In genomic region chr1:26772687-26773086, GRCh38 we compare ENCODE assay signal across 12 cellular contexts. TPM values are rescaled to one million over a fixed set of nuclear protein-coding genes. Genes with fewer than 3 reads are reported as not detected.
A peak's percentile ranks its signal among the peaks of the same experiment; 100 is the strongest.
DNase-seq lines count a peak whose midpoint lies in the region; ATAC-seq and TF ChIP-seq lines count a peak whose summit lies in the region.
"Had no signal": no experiment of that assay in that cellular context is flagged by ENCODE, and none has a peak within 500 bp of the region (broad histone marks: within the 10 kb centered on the region; RNA-seq: fewer than 3 reads in every experiment).

No MANE protein-coding gene starts in this region.

- peaks cover 41% of the 10 kb centered on the region for H3K4me1 Mint-ChIP-seq in chondrocyte (ENCODE audit: low read depth)

- no peak for ATAC-seq in GM19452 (IDR thresholded peaks at IDR 0.05; ENCODE audit: unreplicated experiment)

- no peak for TF ChIP-seq POLR2A in Peyer's patch (IDR thresholded peaks at IDR 0.05)

- POLR2A ChIA-PET in AG04449 (lab: Yijun Ruan, JAX), result interaction anchor here (1.0 to 2.1 kb wide), 5 partner anchors 14 to 80 kb away, joined by 3 to 8 read pairs (median 5); partner anchors contain the start of gene PIGV

- H3K27ac Mint-ChIP-seq in chondrocyte (ENCODE audit: unreplicated experiment), result peak overlapping the region; percentile 85

- no peaks in the 10 kb centered on the region for H3K27me3 ChIP-seq in muscle layer of duodenum (ENCODE audit: low read depth, low read length)
- no peaks in the 10 kb centered on the region for H3K27me3 ChIP-seq in Peyer's patch
- H3K27me3 ChIP-seq: dorsolateral prefrontal cortex had no signal

- H3K36me3 ChIP-seq in muscle layer of duodenum (ENCODE audit: control insufficient read depth in 1 of 2, insufficient read depth in 2 of 2, low read length in 2 of 2) (peaks cover 79 to 81% of the 10 kb centered on the region in 2 donors), Peyer's patch (peaks cover 0 to 99% (median 0%) of the 10 kb centered on the region in 3 donors)

- no peaks in the 10 kb centered on the region for H3K9me3 Mint-ChIP-seq in chondrocyte (ENCODE audit: low read depth)

- no peaks in the 10 kb centered on the region for H3K27me3 Mint-ChIP-seq in chondrocyte (ENCODE audit: low read depth)

- CTCF ChIA-PET in AG04449 (lab: Yijun Ruan, JAX), result interaction anchor here (0.9 to 2.4 kb wide), 3 partner anchors 13 to 36 kb away, joined by 3 to 11 read pairs (median 3); no protein-coding TSS in a partner anchor

- H3K4me3 Mint-ChIP-seq in chondrocyte (ENCODE audit: unreplicated experiment), result no peak overlapping the region

- peaks cover 61% of the 10 kb centered on the region for H3K36me3 Mint-ChIP-seq in chondrocyte (ENCODE audit: low read depth)

- H3K4me1 ChIP-seq in muscle layer of duodenum (ENCODE audit: control insufficient read depth in 1 of 2, insufficient read depth in 2 of 2, low read length in 2 of 2) (peaks cover 15 to 28% of the 10 kb centered on the region in 2 donors), Peyer's patch (peaks cover 0 to 14% (median 0%) of the 10 kb centered on the region in 4 donors)

- H3K27ac ChIP-seq in muscle layer of duodenum (ENCODE audit: low read length) (peak overlapping the region; percentile 50), Peyer's patch (peak overlapping the region in 2 of 4 donors; percentile 27 to 65)

- TF ChIP-seq CTCF in AG04449 (IDR thresholded peaks at IDR 0.05; ENCODE audit: insufficient read depth, low read length, missing control alignments), result no peak
- TF ChIP-seq CTCF in chondrocyte (IDR thresholded peaks at IDR 0.05), result no peak
- no peak for TF ChIP-seq CTCF in Peyer's patch (IDR thresholded peaks at IDR 0.05)

- H3K4me3 ChIP-seq in AG04449 (ENCODE audit: low read depth, low read length) (no peak overlapping the region), muscle layer of duodenum (ENCODE audit: low read depth in 1 of 2, low read length in 2 of 2) (no peak overlapping the region), Peyer's patch (no peak overlapping the region)
- H3K4me3 ChIP-seq: dorsolateral prefrontal cortex had no signal

- H3K9me3 ChIP-seq in muscle layer of duodenum (ENCODE audit: control insufficient read depth in 1 of 2, low read length in 2 of 2) (no peaks in the 10 kb centered on the region), Peyer's patch (no peaks in the 10 kb centered on the region)

- DNase-seq in AG04449 (ENCODE audit: low read depth, low spot score) (peak; percentile 98), LoVo (ENCODE audit: low spot score) (peak; percentile 48), chondrocyte (ENCODE audit: low spot score) (no peak), Peyer's patch (no peak), anterior cingulate cortex (lab: John Stamatoyannopoulos, UW) (no peak), cortex of kidney (lab: John Stamatoyannopoulos, UW) (no peak)
- DNase-seq: activated CD4-positive, alpha-beta T cell treated with anti-CD3 and anti-CD28 coated beads, Interleukin-2, amount 50 U/mL, for 48 hours; COR-L47; dorsolateral prefrontal cortex; stimulated activated CD4-positive, alpha-beta T cell treated with anti-CD3 and anti-CD28 coated beads, Interleukin-4, amount 100 ng/mL, for 24 hours had no signal

RNA-seq across cellular contexts. Expression of gene PIGV, which starts 15.1 kb away (rescaled TPM):
- total RNA-seq in chondrocyte (11.2 to 15.8 TPM (median 12.4 TPM) in 3 replicates), Peyer's patch (10 to 100 TPM in 3 of 4 donors, 1 to 10 TPM in 1; 9.9 to 24.5 (median 18.1) TPM)

RNA-seq across cellular contexts. Expression of gene ZDHHC18, which starts 53.8 kb away (rescaled TPM):
- total RNA-seq in chondrocyte, result 20.2 to 27.8 TPM (median 25.5 TPM) in 3 replicates
- 10 to 100 TPM; 12.4 to 40.3 (median 29.0) TPM for total RNA-seq in Peyer's patch

Comparison
In these comparisons a context has a peak if more than half of its experiments do, and no peak if none do; other contexts are left out.
1. DNase-seq: peak in AG04449 (single experiment) and LoVo (single experiment); none in chondrocyte (single experiment), Peyer's patch (0 of 3), anterior cingulate cortex (0 of 58) and cortex of kidney (single experiment).